In the genomic region with DNA sequence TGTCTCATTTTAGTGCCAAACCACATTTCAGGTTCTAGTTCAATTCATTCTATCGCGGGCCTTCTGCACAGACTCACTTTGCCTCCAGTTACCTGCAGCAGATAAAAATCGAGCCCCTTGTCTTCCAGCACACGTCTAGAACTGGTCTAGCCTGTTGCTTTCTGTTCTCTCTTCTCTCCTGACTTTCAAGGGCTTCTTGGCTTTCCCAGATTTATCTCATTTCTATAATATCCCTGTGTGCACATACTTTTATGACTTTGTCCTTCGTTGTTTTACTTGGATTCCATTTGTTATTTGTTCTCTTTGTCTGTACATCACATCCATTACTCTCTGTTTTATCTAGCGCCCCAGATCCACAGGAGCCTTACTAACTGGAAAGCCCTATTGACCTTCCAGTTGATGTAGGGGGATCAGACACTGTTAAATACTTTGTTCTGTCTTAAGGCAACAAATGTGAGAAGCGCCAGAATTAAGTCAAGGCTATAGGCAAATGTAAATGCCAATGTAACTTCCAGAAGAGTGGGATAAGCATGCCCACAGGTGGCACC, we compare ENCODE assay signal across 31 cellular contexts.
"Had no signal": no experiment of that assay in that cellular context is flagged by ENCODE, and none has a peak within 500 bp of the region (broad histone marks: within the 10 kb centered on the region; RNA-seq: fewer than 3 reads in every experiment).

No MANE protein-coding gene starts in this region.

- H3K27me3 Mint-ChIP-seq: activated CD4-positive, alpha-beta memory T cell treated with anti-CD3 and anti-CD28 coated beads, Interleukin-2, amount 10 ng/mL, durations not matched to agents 7 days and 5 days; activated CD4-positive, alpha-beta T cell treated with anti-CD3 and anti-CD28 coated beads, Interleukin-2, amount 10 ng/mL, durations not matched to agents 7 days and 5 days; activated naive CD4-positive, alpha-beta T cell treated with anti-CD3 and anti-CD28 coated beads, Interleukin-2, amount 10 ng/mL, durations not matched to agents 7 days and 5 days; activated T-cell treated with anti-CD3 and anti-CD28 coated beads, Interleukin-2, amount 50 U/mL, for 24 hours; effector memory CD8-positive, alpha-beta T cell; T-helper 17 cell had no signal

- DNase-seq: activated CD4-positive, alpha-beta memory T cell treated with anti-CD3 and anti-CD28 coated beads, Interleukin-2, amount 10 ng/mL, durations not matched to agents 7 days and 5 days; activated CD4-positive, alpha-beta T cell treated with anti-CD3 and anti-CD28 coated beads for 1 hour; activated CD4-positive, alpha-beta T cell treated with anti-CD3 and anti-CD28 coated beads for 4 hours; activated CD4-positive, alpha-beta T cell treated with anti-CD3 and anti-CD28 coated beads, Interleukin-2, amount 10 ng/mL, durations not matched to agents 7 days and 5 days; activated CD4-positive, alpha-beta T cell treated with anti-CD3 and anti-CD28 coated beads, Interleukin-2, amount 50 U/mL, for 4 hours; activated CD8-positive, alpha-beta memory T cell treated with anti-CD3 and anti-CD28 coated beads, Interleukin-2, amount 50 U/mL, for 48 hours; activated gamma-delta T cell; activated naive CD4-positive, alpha-beta T cell; activated naive CD4-positive, alpha-beta T cell treated with anti-CD3 and anti-CD28 coated beads, Interleukin-2, amount 10 ng/mL, durations not matched to agents 7 days and 5 days; activated T-cell treated with anti-CD3 and anti-CD28 coated beads for 4 hours; activated T-cell treated with anti-CD3 and anti-CD28 coated beads, Interleukin-2, amount 50 U/mL, for 24 hours; activated T-cell treated with anti-CD3 and anti-CD28 coated beads, Interleukin-2, amount 50 U/mL, for 72 hours; amniotic stem cell; anterior cingulate cortex; brain microvascular endothelial cell; caudate nucleus; cortex of kidney; dermis blood vessel endothelial cell; effector CD4-positive, alpha-beta T cell; effector memory CD8-positive, alpha-beta T cell; erythroblast; foreskin melanocyte; heart right ventricle; T-helper 1 cell; T-helper 17 cell; T1000 had no signal

- H3K4me3 ChIP-seq: esophagus muscularis mucosa, gastroesophageal sphincter, heart right ventricle had no signal

- H3K9me3 ChIP-seq: esophagus muscularis mucosa, gastroesophageal sphincter had no signal

- H3K36me3 ChIP-seq: brain microvascular endothelial cell, esophagus muscularis mucosa, gastroesophageal sphincter, heart right ventricle had no signal

- H3K27ac Mint-ChIP-seq: activated CD4-positive, alpha-beta memory T cell treated with anti-CD3 and anti-CD28 coated beads, Interleukin-2, amount 10 ng/mL, durations not matched to agents 7 days and 5 days; activated CD4-positive, alpha-beta T cell treated with anti-CD3 and anti-CD28 coated beads, Interleukin-2, amount 10 ng/mL, durations not matched to agents 7 days and 5 days; activated naive CD4-positive, alpha-beta T cell treated with anti-CD3 and anti-CD28 coated beads, Interleukin-2, amount 10 ng/mL, durations not matched to agents 7 days and 5 days; activated naive CD4-positive, alpha-beta T cell treated with anti-CD3 and anti-CD28 coated beads, Interleukin-2, amount 50 U/mL, for 72 hours; activated T-cell treated with anti-CD3 and anti-CD28 coated beads, Interleukin-2, amount 50 U/mL, for 24 hours; activated T-cell treated with anti-CD3 and anti-CD28 coated beads, Interleukin-2, amount 50 U/mL, for 72 hours; effector memory CD8-positive, alpha-beta T cell; T-helper 17 cell; T-helper 2 cell treated with Interferon-gamma antibody and Interleukin-4, amounts not matched to agents 5 μg/mL and 100 μg/mL, for 36 hours; WTC11 had no signal

- H3K27me3 ChIP-seq: brain microvascular endothelial cell, esophagus muscularis mucosa, gastroesophageal sphincter, heart right ventricle had no signal

- H3K4me1 ChIP-seq: esophagus muscularis mucosa, gastroesophageal sphincter had no signal

- H3K4me1 Mint-ChIP-seq: activated CD4-positive, alpha-beta memory T cell treated with anti-CD3 and anti-CD28 coated beads, Interleukin-2, amount 10 ng/mL, durations not matched to agents 7 days and 5 days; activated CD4-positive, alpha-beta T cell treated with anti-CD3 and anti-CD28 coated beads, Interleukin-2, amount 10 ng/mL, durations not matched to agents 7 days and 5 days; activated naive CD4-positive, alpha-beta T cell treated with anti-CD3 and anti-CD28 coated beads, Interleukin-2, amount 10 ng/mL, durations not matched to agents 7 days and 5 days; T-helper 17 cell had no signal

- H3K9me3 Mint-ChIP-seq: activated CD4-positive, alpha-beta memory T cell treated with anti-CD3 and anti-CD28 coated beads, Interleukin-2, amount 10 ng/mL, durations not matched to agents 7 days and 5 days; activated CD4-positive, alpha-beta T cell treated with anti-CD3 and anti-CD28 coated beads, Interleukin-2, amount 10 ng/mL, durations not matched to agents 7 days and 5 days; activated T-cell treated with anti-CD3 and anti-CD28 coated beads, Interleukin-2, amount 50 U/mL, for 24 hours; WTC11 had no signal

- H3K4me3 Mint-ChIP-seq: activated CD4-positive, alpha-beta memory T cell treated with anti-CD3 and anti-CD28 coated beads, Interleukin-2, amount 10 ng/mL, durations not matched to agents 7 days and 5 days; activated CD4-positive, alpha-beta T cell treated with anti-CD3 and anti-CD28 coated beads, Interleukin-2, amount 10 ng/mL, durations not matched to agents 7 days and 5 days; activated naive CD4-positive, alpha-beta T cell treated with anti-CD3 and anti-CD28 coated beads, Interleukin-2, amount 10 ng/mL, durations not matched to agents 7 days and 5 days; activated T-cell treated with anti-CD3 and anti-CD28 coated beads, Interleukin-2, amount 50 U/mL, for 24 hours; activated T-cell treated with anti-CD3 and anti-CD28 coated beads, Interleukin-2, amount 50 U/mL, for 72 hours; effector memory CD8-positive, alpha-beta T cell; T-helper 17 cell; T-helper 2 cell treated with Interferon-gamma antibody and Interleukin-4, amounts not matched to agents 5 μg/mL and 100 μg/mL, for 36 hours; WTC11 had no signal

- ATAC-seq: activated naive CD4-positive, alpha-beta T cell treated with anti-CD3 and anti-CD28 coated beads, Interleukin-2, amount 50 U/mL, for 72 hours; activated T-cell treated with anti-CD3 and anti-CD28 coated beads, Interleukin-2, amount 50 U/mL, for 72 hours; effector memory CD8-positive, alpha-beta T cell; gastroesophageal sphincter; heart right ventricle; T-helper 17 cell; WTC11 had no signal

- H3K27ac ChIP-seq: brain microvascular endothelial cell, esophagus muscularis mucosa, gastroesophageal sphincter, heart right ventricle had no signal

- H3K36me3 Mint-ChIP-seq: activated naive CD4-positive, alpha-beta T cell treated with anti-CD3 and anti-CD28 coated beads, Interleukin-2, amount 10 ng/mL, durations not matched to agents 7 days and 5 days; activated naive CD4-positive, alpha-beta T cell treated with anti-CD3 and anti-CD28 coated beads, Interleukin-2, amount 50 U/mL, for 72 hours; WTC11 had no signal
